In genomic region chr11:57791321-57792059, GRCh38 we compare ENCODE assay signal across 9 cellular contexts. TPM values are rescaled to one million over a fixed set of nuclear protein-coding genes. Genes with fewer than 3 reads are reported as not detected.
DNase-seq lines count a peak whose midpoint lies in the region; FAIRE-seq and TF ChIP-seq lines count a peak whose summit lies in the region.
"Had no signal": no experiment of that assay in that cellular context is flagged by ENCODE, and none has a peak within 500 bp of the region (broad histone marks: within the 10 kb centered on the region; RNA-seq: fewer than 3 reads in every experiment).

No MANE protein-coding gene starts in this region.

- 89 to 90% methylated on average over 22 of the region's 22 CpGs for whole genome bisulfite sequencing in tibial nerve, 2 donors

- intact Hi-C loops in kidney (cut with DNase I): no loop called here

- no peaks in the 10 kb centered on the region for H3K27me3 ChIP-seq in tibial nerve
- H3K27me3 ChIP-seq in BE2C: no peaks in the 10 kb centered on the region

- H3K4me1 ChIP-seq in kidney (ENCODE audit: control insufficient read depth in 1 of 2, insufficient read depth in 1 of 2, low read depth in 1 of 2, low read length in 2 of 2): peaks cover 47 to 58% of the 10 kb centered on the region in 2 donors
- H3K4me1 ChIP-seq in tibial nerve: peaks cover 0 to 90% (median 63%) of the 10 kb centered on the region in 4 donors
- no peaks in the 10 kb centered on the region for H3K4me1 ChIP-seq in BE2C

- no peak overlapping the region for H3K9ac ChIP-seq in kidney (ENCODE audit: low read length in 2 of 2)

- no peak for TF ChIP-seq CTCF in kidney (IDR thresholded peaks at IDR 0.05; ENCODE audit: borderline replicate concordance, extremely low read depth, insufficient read depth)
- TF ChIP-seq CTCF in tibial nerve (IDR thresholded peaks at IDR 0.05): no peak
- TF ChIP-seq CTCF in BE2C (IDR thresholded peaks at IDR 0.05; ENCODE audit: low read depth, low read length): no peak

- POLR2A ChIA-PET in activated CD4-positive, alpha-beta T cell treated with anti-CD3 and anti-CD28 coated beads, Interleukin-2, amount 10 ng/mL, durations not matched to agents 7 days and 5 days (lab: Charles Lee): interaction anchor here (0.8 kb wide), 1 partner anchor 50 kb away, joined by 3 read pairs; the partner anchor contains the start of gene SELENOH

- H3K4me3 Mint-ChIP-seq in activated T-cell treated with anti-CD3 and anti-CD28 coated beads, Interleukin-2, amount 50 U/mL, for 24 hours: peak overlapping the region; percentile 54
- no peak overlapping the region for H3K4me3 Mint-ChIP-seq in activated CD4-positive, alpha-beta T cell treated with anti-CD3 and anti-CD28 coated beads, Interleukin-2, amount 10 ng/mL, durations not matched to agents 7 days and 5 days

- H3K27me3 Mint-ChIP-seq in activated T-cell treated with anti-CD3 and anti-CD28 coated beads, Interleukin-2, amount 50 U/mL, for 24 hours: no peaks in the 10 kb centered on the region
- no peaks in the 10 kb centered on the region for H3K27me3 Mint-ChIP-seq in activated CD4-positive, alpha-beta T cell treated with anti-CD3 and anti-CD28 coated beads, Interleukin-2, amount 10 ng/mL, durations not matched to agents 7 days and 5 days

- CTCF ChIA-PET in activated CD4-positive, alpha-beta T cell treated with anti-CD3 and anti-CD28 coated beads, Interleukin-2, amount 10 ng/mL, durations not matched to agents 7 days and 5 days (lab: Charles Lee): interaction anchor here (0.7 to 2.8 kb wide), 4 partner anchors 9 to 224 kb away, joined by 3 to 14 read pairs (median 6); partner anchors contain the start of gene UBE2L6

- TF ChIP-seq EP300 in tibial nerve (IDR thresholded peaks at IDR 0.05): no peak

- peak overlapping the region; percentile 93 for H3K27ac Mint-ChIP-seq in activated T-cell treated with anti-CD3 and anti-CD28 coated beads, Interleukin-2, amount 50 U/mL, for 24 hours
- H3K27ac Mint-ChIP-seq in activated CD4-positive, alpha-beta T cell treated with anti-CD3 and anti-CD28 coated beads, Interleukin-2, amount 10 ng/mL, durations not matched to agents 7 days and 5 days: peak overlapping the region; percentile 89

- H3K36me3 Mint-ChIP-seq in activated T-cell treated with anti-CD3 and anti-CD28 coated beads, Interleukin-2, amount 50 U/mL, for 24 hours (ENCODE audit: low read depth): peaks cover 5% of the 10 kb centered on the region
- peaks cover 20% of the 10 kb centered on the region for H3K36me3 Mint-ChIP-seq in activated CD4-positive, alpha-beta T cell treated with anti-CD3 and anti-CD28 coated beads, Interleukin-2, amount 10 ng/mL, durations not matched to agents 7 days and 5 days (ENCODE audit: low read depth)

- H3K27ac ChIP-seq in kidney (ENCODE audit: low read depth in 2 of 2, low read length in 2 of 2) (peak overlapping the region; percentile 59 to 76), tibial nerve (peak overlapping the region in 3 of 4 donors; percentile 53 to 74 (median 58))

- H3K4me3 ChIP-seq in kidney (ENCODE audit: low read length in 2 of 2): peak overlapping the region in 1 of 2 donors; percentile 44
- H3K4me3 ChIP-seq in tibial nerve: no peak overlapping the region
- H3K4me3 ChIP-seq in BE2C (ENCODE audit: low read depth, low read length): no peak overlapping the region

- peaks cover 37% of the 10 kb centered on the region for H3K4me1 Mint-ChIP-seq in activated T-cell treated with anti-CD3 and anti-CD28 coated beads, Interleukin-2, amount 50 U/mL, for 24 hours (ENCODE audit: low read depth)
- H3K4me1 Mint-ChIP-seq in activated CD4-positive, alpha-beta T cell treated with anti-CD3 and anti-CD28 coated beads, Interleukin-2, amount 10 ng/mL, durations not matched to agents 7 days and 5 days: peaks cover 54% of the 10 kb centered on the region

- no peak for TF ChIP-seq POLR2A in tibial nerve (IDR thresholded peaks at IDR 0.05)

- FAIRE-seq in kidney (lab: Jason Lieb, UNC): no peak

- H3K36me3 ChIP-seq in kidney (ENCODE audit: control insufficient read depth in 1 of 2, insufficient read depth in 2 of 2, low read length in 2 of 2) (peaks cover 19 to 26% of the 10 kb centered on the region in 2 donors), tibial nerve (peaks cover 0 to 33% (median 2%) of the 10 kb centered on the region in 3 donors), BE2C (0 out of 2 replicates have a peak, but pooled peaks cover 2% of the 10 kb centered on the region)

- DNase-seq in activated T-cell treated with anti-CD3 and anti-CD28 coated beads, Interleukin-2, amount 50 U/mL, for 24 hours: no peak
- no peak for DNase-seq in activated T-cell treated with anti-CD3 and anti-CD28 coated beads, Interleukin-2, amount 50 U/mL, for 1 hour
- no peak for DNase-seq in activated CD4-positive, alpha-beta T cell treated with anti-CD3 and anti-CD28 coated beads, Interleukin-2, amount 10 ng/mL, durations not matched to agents 7 days and 5 days
- DNase-seq in kidney (peak; percentile 75), tibial nerve (ENCODE audit: low spot score in 2 of 2) (no peak), hypothalamus (lab: John Stamatoyannopoulos, UW) (no peak), BE2C (no peak), medulla oblongata (ENCODE audit: extremely low spot score) (no peak)
- DNase-seq: NCI-H2081 treated with DMSO at 0.1 percent for 48 hours had no signal

- no peaks in the 10 kb centered on the region for H3K9me3 Mint-ChIP-seq in activated T-cell treated with anti-CD3 and anti-CD28 coated beads, Interleukin-2, amount 50 U/mL, for 24 hours
- H3K9me3 Mint-ChIP-seq in activated CD4-positive, alpha-beta T cell treated with anti-CD3 and anti-CD28 coated beads, Interleukin-2, amount 10 ng/mL, durations not matched to agents 7 days and 5 days: no peaks in the 10 kb centered on the region

- no peaks in the 10 kb centered on the region for H3K9me3 ChIP-seq in kidney (ENCODE audit: control insufficient read depth in 1 of 2, low read length in 2 of 2)
- H3K9me3 ChIP-seq in tibial nerve: no peaks in the 10 kb centered on the region
- no peaks in the 10 kb centered on the region for H3K9me3 ChIP-seq in BE2C

RNA-seq across cellular contexts. Expression of gene CTNND1, which starts 29.9 kb away (rescaled TPM):
- 1 to 10 TPM; 5.1 TPM for total RNA-seq in activated CD4-positive, alpha-beta T cell treated with anti-CD3 and anti-CD28 coated beads, Interleukin-2, amount 10 ng/mL, durations not matched to agents 7 days and 5 days
- total RNA-seq in kidney (272 TPM), tibial nerve (100 to 1,000 TPM; 104 to 128 (median 124) TPM)
- 52.7 TPM for polyA plus RNA-seq in kidney (ENCODE audit: insufficient read depth, low read depth, low replicate concordance)
- 39.9 TPM for polyA plus RNA-seq in BE2C (2012; ENCODE audit: insufficient read depth, insufficient read length, low read depth)

RNA-seq across cellular contexts. Expression of gene BTBD18, which starts 39.9 kb away (rescaled TPM):
- not detected for total RNA-seq in activated CD4-positive, alpha-beta T cell treated with anti-CD3 and anti-CD28 coated beads, Interleukin-2, amount 10 ng/mL, durations not matched to agents 7 days and 5 days
- not detected for total RNA-seq in kidney
- not detected for polyA plus RNA-seq in kidney (ENCODE audit: insufficient read depth, low read depth, low replicate concordance)
- total RNA-seq in tibial nerve: not detected
- polyA plus RNA-seq in BE2C (2012; ENCODE audit: insufficient read depth, insufficient read length, low read depth): not detected

RNA-seq across cellular contexts. Expression of gene SELENOH, which starts 50.2 kb away (rescaled TPM):
- total RNA-seq in activated CD4-positive, alpha-beta T cell treated with anti-CD3 and anti-CD28 coated beads, Interleukin-2, amount 10 ng/mL, durations not matched to agents 7 days and 5 days: 100 to 1,000 TPM; 129 to 181 TPM
- total RNA-seq in kidney (115 TPM), tibial nerve (100 to 1,000 TPM in 3 of 4 donors, 10 to 100 TPM in 1; 78.1 to 146 (median 118) TPM)
- 159 TPM for polyA plus RNA-seq in kidney (ENCODE audit: insufficient read depth, low read depth, low replicate concordance)
- 58.1 TPM for polyA plus RNA-seq in BE2C (2012; ENCODE audit: insufficient read depth, insufficient read length, low read depth)

Comparison
In these comparisons a context has a peak if more than half of its experiments do, and no peak if none do; other contexts are left out.
1. RNA of gene CTNND1, which starts 29.9 kb away (total RNA-seq): 272 TPM in kidney (single experiment) and 104 to 128 TPM in tibial nerve; 5.1 TPM in activated CD4-positive, alpha-beta T cell treated with anti-CD3 and anti-CD28 coated beads, Interleukin-2, amount 10 ng/mL, durations not matched to agents 7 days and 5 days; every median in the first group is over 10 times any median in the second.